In genomic region chr12:104505095-104505819, GRCh38 we compare ENCODE assay signal across 12 cellular contexts. TPM values are rescaled to one million over a fixed set of nuclear protein-coding genes. Genes with fewer than 3 reads are reported as not detected.
DNase-seq lines count a peak whose midpoint lies in the region; ATAC-seq and TF ChIP-seq lines count a peak whose summit lies in the region.
"Had no signal": no experiment of that assay in that cellular context is flagged by ENCODE, and none has a peak within 500 bp of the region (broad histone marks: within the 10 kb centered on the region; RNA-seq: fewer than 3 reads in every experiment).

No MANE protein-coding gene starts in this region.

- H3K23ac ChIP-seq in trophoblast cell (ENCODE audit: low read length), result no peak overlapping the region

- no CpG with 5 or more reads among the region's 7 CpGs for WGBS in trophoblast cell (ENCODE audit: extremely low coverage, insufficient coverage, insufficient read length)
- WGBS in SK-N-SH (ENCODE audit: low lambda C conversion rate), result 88% methylated on average over 5 of the region's 7 CpGs

- H3K4me3 ChIP-seq in trophoblast cell (ENCODE audit: low read depth, low read length), result no peak overlapping the region
- no peak overlapping the region for H3K4me3 ChIP-seq in SK-N-SH (ENCODE audit: low read depth in 2 of 2, low read length in 1 of 2)
- H3K4me3 ChIP-seq: heart right ventricle had no signal

- H2AFZ ChIP-seq in trophoblast cell (ENCODE audit: insufficient read depth, low read length, poor library complexity) (no peak overlapping the region), SK-N-SH (ENCODE audit: low read depth) (no peak overlapping the region)

- H3K9me3 ChIP-seq in trophoblast cell (ENCODE audit: insufficient read depth, low read depth, low read length) (no peaks in the 10 kb centered on the region), SK-N-SH (no peaks in the 10 kb centered on the region)

- H3K14ac ChIP-seq in trophoblast cell (ENCODE audit: low read length), result no peak overlapping the region

- DNase-seq in NCI-H1417 treated with DMSO at 0.1 percent for 48 hours (lab: John Stamatoyannopoulos, UW) (peak; percentile 73), trophoblast cell (no peak), NK-92 (lab: John Stamatoyannopoulos, UW; ENCODE audit: unreplicated experiment) (no peak), SK-N-SH (no peak), left lobe of liver (ENCODE audit: low spot score) (no peak), ureter (ENCODE audit: low spot score) (no peak)
- DNase-seq: activated T-cell treated with anti-CD3 and anti-CD28 coated beads, Interleukin-2, amount 50 U/mL, for 72 hours; heart right ventricle; stimulated activated CD4-positive, alpha-beta T cell treated with anti-CD3 and anti-CD28 coated beads, Interleukin-2, amount 100 ng/mL, for 24 hours had no signal

- TF ChIP-seq EP300 in SK-N-SH (IDR thresholded peaks at IDR 0.05; ENCODE audit: borderline replicate concordance in 1 of 2, low read depth in 1 of 2, low read length in 1 of 2), result no peak

- H4K8ac ChIP-seq in trophoblast cell (ENCODE audit: low read depth, low read length), result no peak overlapping the region

- TF ChIP-seq CTCF in SK-N-SH (IDR thresholded peaks at IDR 0.05), result no peak

- peaks cover 0 to 2% of the 10 kb centered on the region in 2 experiments for H3K36me3 ChIP-seq in trophoblast cell (ENCODE audit: control insufficient read depth in 1 of 2, insufficient read depth in 2 of 2, low read length in 2 of 2)
- H3K36me3 ChIP-seq in SK-N-SH (replicated peaks in 1 of 2; ENCODE audit: control insufficient read depth in 1 of 2, insufficient read depth in 2 of 2, low read length in 1 of 2), result no peaks in the 10 kb centered on the region
- H3K36me3 ChIP-seq: heart right ventricle had no signal

- H2BK12ac ChIP-seq in trophoblast cell (ENCODE audit: low read length), result no peak overlapping the region

- POLR2A ChIA-PET in SK-N-SH (lab: Yijun Ruan, JAX), result no interaction called here

- H3K4me2 ChIP-seq in trophoblast cell (ENCODE audit: low read length) (no peak overlapping the region), SK-N-SH (no peak overlapping the region)

- H3K9me2 ChIP-seq in SK-N-SH, result no peaks in the 10 kb centered on the region

- H3K9ac ChIP-seq in trophoblast cell (ENCODE audit: low read length) (no peak overlapping the region), SK-N-SH (no peak overlapping the region)

- CTCF ChIA-PET in SK-N-SH (lab: Yijun Ruan, JAX), result interaction anchor here (0.7 kb wide), 1 partner anchor 247 kb away, joined by 3 read pairs; no protein-coding TSS in a partner anchor

- H4K12ac ChIP-seq in trophoblast cell (ENCODE audit: low read depth, low read length), result no peak overlapping the region

- TF ChIP-seq POLR2A in GM18951 (IDR thresholded peaks at IDR 0.05; ENCODE audit: extremely low read depth, insufficient read depth, insufficient read length), result peak; percentile 49

- H2AK5ac ChIP-seq in trophoblast cell (ENCODE audit: low read length), result no peak overlapping the region

- ATAC-seq in HG02763 (IDR thresholded peaks at IDR 0.05; ENCODE audit: unreplicated experiment), result peak; percentile 81
- no peak for ATAC-seq in left lobe of liver
- ATAC-seq: HepG2 had no signal

- peak overlapping the region; percentile 14 for H3K27ac ChIP-seq in trophoblast cell (ENCODE audit: low read depth, low read length)
- H3K27ac ChIP-seq in SK-N-SH (ENCODE audit: low read depth in 2 of 2, low read length in 1 of 2), result no peak overlapping the region
- H3K27ac ChIP-seq: heart right ventricle had no signal

- H3F3A ChIP-seq in SK-N-SH (replicated peaks; ENCODE audit: insufficient read depth), result no peaks in the 10 kb centered on the region

- no peak for TF ChIP-seq RAD21 in SK-N-SH (IDR thresholded peaks at IDR 0.05; ENCODE audit: low read length)

- H3K4me1 ChIP-seq in trophoblast cell (ENCODE audit: control insufficient read depth in 1 of 2, insufficient read depth in 2 of 2, low read length in 2 of 2) (peaks cover 16 to 17% of the 10 kb centered on the region in 2 experiments), SK-N-SH (ENCODE audit: control insufficient read depth in 1 of 2, insufficient read depth in 2 of 2, low read depth in 1 of 2, low read length in 1 of 2) (peaks cover 0 to 28% of the 10 kb centered on the region in 2 experiments; a peak in 1 of 4 replicates)

- H3K79me2 ChIP-seq in trophoblast cell (ENCODE audit: control insufficient read depth, insufficient read depth, low read length, poor library complexity) (no peaks in the 10 kb centered on the region), SK-N-SH (ENCODE audit: insufficient read depth) (no peaks in the 10 kb centered on the region)

- in situ Hi-C loops in GM18951 (cut with MboI; ENCODE audit: low sequenced_read_pairs, unreplicated experiment), result no loop called here

- H4K20me1 ChIP-seq in SK-N-SH (ENCODE audit: insufficient read depth), result 0 out of 2 replicates have a peak, but pooled peaks cover 4% of the 10 kb centered on the region

- no peak overlapping the region for H3K18ac ChIP-seq in trophoblast cell (ENCODE audit: low read length)

- H2BK5ac ChIP-seq in trophoblast cell (ENCODE audit: low read depth, low read length, poor library complexity), result no peak overlapping the region

- H2BK120ac ChIP-seq in trophoblast cell (ENCODE audit: insufficient read depth, low read length, poor library complexity), result no peak overlapping the region

- H3K79me1 ChIP-seq in trophoblast cell (ENCODE audit: low read length), result no peaks in the 10 kb centered on the region

- no peaks in the 10 kb centered on the region for H3K27me3 ChIP-seq in trophoblast cell (ENCODE audit: insufficient read depth, low read length)
- H3K27me3 ChIP-seq in SK-N-SH (ENCODE audit: insufficient read depth), result no peaks in the 10 kb centered on the region
- H3K27me3 ChIP-seq: heart right ventricle had no signal

- no peak overlapping the region for H3K4ac ChIP-seq in trophoblast cell (ENCODE audit: low read depth, low read length)

- H4K91ac ChIP-seq in trophoblast cell (ENCODE audit: low read depth, low read length), result no peak overlapping the region

TF ChIP-seq in SK-N-SH, 30 proteins besides CTCF, POLR2A, EP300 and RAD21:
- TF ChIP-seq SIN3A (IDR thresholded peaks at IDR 0.05; ENCODE audit: borderline replicate concordance, low read depth, low read length), result no peak
- TF ChIP-seq TAF1 (IDR thresholded peaks at IDR 0.05; ENCODE audit: borderline replicate concordance, low read depth, low read length), result no peak
- no peak for TF ChIP-seq RCOR1 (IDR thresholded peaks at IDR 0.05; ENCODE audit: low read length)
- TF ChIP-seq USF1 (IDR thresholded peaks at IDR 0.05; ENCODE audit: borderline replicate concordance, low read depth), result no peak
- TF ChIP-seq RXRA (IDR thresholded peaks at IDR 0.05; ENCODE audit: borderline replicate concordance, low read depth), result no peak
- TF ChIP-seq GATA2 (CRISPR knock-in tag; IDR thresholded peaks at IDR 0.05), result no peak
- TF ChIP-seq YY1 (IDR thresholded peaks at IDR 0.05; ENCODE audit: low read depth), result no peak
- no peak for TF ChIP-seq GABPA (IDR thresholded peaks at IDR 0.05; ENCODE audit: low read depth)
- no peak for TF ChIP-seq ELF1 (IDR thresholded peaks at IDR 0.05)
- TF ChIP-seq ZBTB33 (IDR thresholded peaks at IDR 0.05; ENCODE audit: borderline replicate concordance, low read depth), result no peak
- TF ChIP-seq CHD2 (IDR thresholded peaks at IDR 0.05; ENCODE audit: low read length, partially characterized antibody), result no peak
- TF ChIP-seq MAX (IDR thresholded peaks at IDR 0.05; ENCODE audit: low read depth), result no peak

RNA-seq across cellular contexts. Expression of gene CHST11, which starts 48.5 kb away (rescaled TPM):
- 22.6 and 22.9 TPM in 2 replicates for polyA plus RNA-seq in trophoblast cell (2013)
- polyA plus RNA-seq in SK-N-SH (2012; rRNA removed), result 12.7 and 18.6 TPM in 2 replicates
- polyA plus RNA-seq in SK-N-SH (2012; cell fraction: cytosol; rRNA removed), result 7.7 and 8.4 TPM in 2 replicates
- 14.7 and 29.8 TPM in 2 replicates for polyA plus RNA-seq in SK-N-SH (2012; cell fraction: nucleus; rRNA removed)
- 1.2 TPM for total RNA-seq in left lobe of liver
- total RNA-seq in ureter, result 10.8 TPM
- total RNA-seq: HepG2 had no signal
